Comparison of ENCODE assay signal across 20 cellular contexts in genomic region chr6:160131636-160132296, GRCh38. TPM values are rescaled to one million over a fixed set of nuclear protein-coding genes. Genes with fewer than 3 reads are reported as not detected.
DNase-seq lines count a peak whose midpoint lies in the region; ATAC-seq and TF ChIP-seq lines count a peak whose summit lies in the region.
"Had no signal": no experiment of that assay in that cellular context is flagged by ENCODE, and none has a peak within 500 bp of the region (broad histone marks: within the 10 kb centered on the region; RNA-seq: fewer than 3 reads in every experiment).

No MANE protein-coding gene starts in this region.

- H3K4me1 ChIP-seq in HUES48 (ENCODE audit: control insufficient read depth, insufficient read depth, low read length) = peaks cover 18% of the 10 kb centered on the region
- H3K4me1 ChIP-seq: BLaER1 treated with 17β-estradiol and CSF1 and Interleukin-3, amounts not matched to agents 10 nM and 100 nM had no signal

- H3K27me3 ChIP-seq in HUES48 (ENCODE audit: control insufficient read depth, insufficient read depth, low read length) = peaks cover 7% of the 10 kb centered on the region; the same call in 1 of the 2 replicates
- H3K27me3 ChIP-seq: BLaER1 treated with 17β-estradiol and CSF1 and Interleukin-3, amounts not matched to agents 10 nM and 100 nM had no signal

- DNase-seq in GM13976 (ENCODE audit: low spot score) (peak; percentile 22), coronary artery (ENCODE audit: low spot score) (peak; percentile 55), osteocyte (ENCODE audit: extremely low spot score, unreplicated experiment) (peak; percentile 77), medulla oblongata (ENCODE audit: extremely low spot score) (no peak), COR-L47 (lab: John Stamatoyannopoulos, UW) (no peak)
- no peak for DNase-seq in stimulated activated CD4-positive, alpha-beta T cell treated with anti-CD3 and anti-CD28 coated beads, Interleukin-1b, Interleukin-23, amount 100 ng/mL, for 48 hours
- DNase-seq: DMS79, NCI-H1417 treated with DMSO at 0.1 percent for 48 hours, NCI-H187 treated with DMSO at 0.1 percent for 48 hours, NCI-H2227 treated with DMSO at 0.1 percent for 48 hours, NCI-H510A treated with DMSO at 0.1 percent for 48 hours, NCI-H82, SHP77 had no signal

- H3K36me3 ChIP-seq in HUES48 (ENCODE audit: control insufficient read depth, insufficient read depth, low read length) = no peaks in the 10 kb centered on the region
- H3K36me3 ChIP-seq: BLaER1 treated with 17β-estradiol and CSF1 and Interleukin-3, amounts not matched to agents 10 nM and 100 nM had no signal

- H3K4me3 ChIP-seq in HUES48 (ENCODE audit: low read depth, low read length) (no peak overlapping the region), coronary artery (no peak overlapping the region)
- H3K4me3 ChIP-seq: BLaER1 treated with 17β-estradiol and CSF1 and Interleukin-3, amounts not matched to agents 10 nM and 100 nM; SK-N-MC had no signal

- no peak overlapping the region for H3K9ac ChIP-seq in HUES48 (ENCODE audit: low read depth, low read length)
- H3K9ac ChIP-seq: BLaER1 treated with 17β-estradiol and CSF1 and Interleukin-3, amounts not matched to agents 10 nM and 100 nM had no signal

- no peak overlapping the region for H3K27ac Mint-ChIP-seq in osteocyte (ENCODE audit: unreplicated experiment)
- H3K27ac Mint-ChIP-seq: CD8-positive, alpha-beta T cell had no signal

- no peaks in the 10 kb centered on the region for H3K9me3 ChIP-seq in HUES48 (ENCODE audit: control insufficient read depth, insufficient read depth, low read length)
- H3K9me3 ChIP-seq: BLaER1 treated with 17β-estradiol and CSF1 and Interleukin-3, amounts not matched to agents 10 nM and 100 nM had no signal

- H3K4me3 Mint-ChIP-seq in osteocyte (ENCODE audit: unreplicated experiment) = no peak overlapping the region
- H3K4me3 Mint-ChIP-seq: CD8-positive, alpha-beta T cell had no signal

- H3K4me1 Mint-ChIP-seq in osteocyte (ENCODE audit: unreplicated experiment) = peaks cover 9% of the 10 kb centered on the region

- in situ Hi-C loops in GM13976 (cut with MboI; ENCODE audit: low sequenced_read_pairs, unreplicated experiment) = loop anchor here (25.0 kb wide), 1 partner anchor 331 kb away; no protein-coding TSS in a partner anchor

- H3K27me3 Mint-ChIP-seq in osteocyte (ENCODE audit: unreplicated experiment) = no peaks in the 10 kb centered on the region

- H3K9me3 Mint-ChIP-seq in osteocyte (ENCODE audit: unreplicated experiment) = no peaks in the 10 kb centered on the region
- H3K9me3 Mint-ChIP-seq: CD8-positive, alpha-beta T cell had no signal

- ATAC-seq in HG03175 (IDR thresholded peaks at IDR 0.05; ENCODE audit: unreplicated experiment) = no peak
- ATAC-seq: CD8-positive, alpha-beta T cell; HCT116 had no signal

- H3K36me3 Mint-ChIP-seq in osteocyte (ENCODE audit: unreplicated experiment) = peaks cover 5% of the 10 kb centered on the region
- H3K36me3 Mint-ChIP-seq: CD8-positive, alpha-beta T cell had no signal

- TF ChIP-seq CTCF in GM13976 (IDR thresholded peaks at IDR 0.05; ENCODE audit: borderline replicate concordance, control extremely low read depth, extremely low read depth, insufficient read depth, missing control alignments) (no peak), coronary artery (IDR thresholded peaks at IDR 0.05) (no peak), osteocyte (IDR thresholded peaks at IDR 0.05) (no peak)

- peak overlapping the region; percentile 71 for H3K27ac ChIP-seq in HUES48 (ENCODE audit: low read depth, low read length)
- peak overlapping the region in 1 of 2 donors; percentile 42 for H3K27ac ChIP-seq in coronary artery
- H3K27ac ChIP-seq: BLaER1 treated with 17β-estradiol and CSF1 and Interleukin-3, amounts not matched to agents 10 nM and 100 nM; SK-N-MC had no signal

RNA-seq across cellular contexts. Expression of gene SLC22A1, which starts 10.2 kb away (rescaled TPM):
- total RNA-seq in osteocyte = 1.0 and 1.5 TPM in 2 replicates
- total RNA-seq: M059J had no signal

Comparison
In these comparisons a context has a peak if more than half of its experiments do, and no peak if none do; other contexts are left out.
1. DNase-seq: peak in GM13976 (single experiment), coronary artery (single experiment) and osteocyte (single experiment); none in medulla oblongata (single experiment), stimulated activated CD4-positive, alpha-beta T cell treated with anti-CD3 and anti-CD28 coated beads, Interleukin-1b, Interleukin-23, amount 100 ng/mL, for 48 hours (single experiment) and COR-L47 (single experiment).